Comparison of ENCODE assay signal across 2 cellular contexts in the genomic region with DNA sequence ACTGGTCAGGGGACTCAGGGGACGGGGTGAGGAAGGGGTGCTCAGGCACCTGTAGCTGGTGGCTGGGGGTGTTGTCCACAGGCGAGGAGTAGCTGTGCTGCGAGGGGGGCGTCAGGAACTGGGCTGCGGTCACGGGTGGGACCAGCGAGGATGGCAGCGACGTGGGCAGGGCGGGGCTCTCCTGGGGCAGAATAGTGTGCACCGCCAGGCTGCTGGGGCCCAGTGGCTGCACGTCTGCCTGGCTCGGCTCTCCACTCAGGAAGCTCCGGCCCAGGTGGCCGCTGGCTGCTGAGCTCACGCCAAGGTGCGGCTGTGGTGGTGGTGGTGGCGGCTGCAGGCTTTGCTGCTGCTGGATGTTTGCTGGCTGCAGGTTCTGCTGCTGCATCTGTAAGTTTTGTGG.
TF ChIP-seq lines count a peak whose summit lies in the region.

No MANE protein-coding gene starts in this region.

TF ChIP-seq in endothelial cell of umbilical vein, 7 proteins besides CTCF, POLR2A, EP300 and RAD21:
- TF ChIP-seq EZH2 (IDR thresholded peaks at IDR 0.05; ENCODE audit: borderline replicate concordance, low read depth, low read length, severe bottlenecking) (no peak), POLR2AphosphoS5 (IDR thresholded peaks at IDR 0.05; ENCODE audit: insufficient read depth, low read depth, low read length) (no peak), GATA2 (IDR thresholded peaks at IDR 0.05; ENCODE audit: insufficient read depth, insufficient read length, low read depth, low read length) (no peak), FOS (IDR thresholded peaks at IDR 0.05; ENCODE audit: borderline replicate concordance, insufficient read depth, low read length) (no peak), MYC (IDR thresholded peaks at IDR 0.05; ENCODE audit: low read depth, low read length) (no peak), JUN (IDR thresholded peaks at IDR 0.05; ENCODE audit: borderline replicate concordance, insufficient read depth, insufficient read length, low read depth) (no peak)
- TF ChIP-seq, protein P1, sequence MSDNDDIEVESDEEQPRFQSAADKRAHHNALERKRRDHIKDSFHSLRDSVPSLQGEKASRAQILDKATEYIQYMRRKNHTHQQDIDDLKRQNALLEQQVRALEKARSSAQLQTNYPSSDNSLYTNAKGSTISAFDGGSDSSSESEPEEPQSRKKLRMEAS (IDR thresholded peaks at IDR 0.05; ENCODE audit: insufficient read depth, insufficient read length) = no peak
TF ChIP-seq in endothelial cell of umbilical vein: peak in this region for 0.

TF ChIP-seq in HepG2, 621 proteins besides CTCF, POLR2A, EP300 and RAD21:
- TF ChIP-seq ZMYM4 (CRISPR knock-in tag; IDR thresholded peaks at IDR 0.05) (no peak), ZNF577 (CRISPR knock-in tag; IDR thresholded peaks at IDR 0.05; ENCODE audit: borderline replicate concordance, low read depth) (no peak), ZNF326 (CRISPR knock-in tag; IDR thresholded peaks at IDR 0.05; ENCODE audit: borderline replicate concordance) (no peak), POLR2AphosphoS5 (IDR thresholded peaks at IDR 0.05; ENCODE audit: low read depth, low read length) (no peak), JDP2 (CRISPR knock-in tag; IDR thresholded peaks at IDR 0.05; ENCODE audit: borderline replicate concordance) (no peak), ZNF343 (CRISPR knock-in tag; IDR thresholded peaks at IDR 0.05) (no peak), MYC (CRISPR knock-in tag; IDR thresholded peaks at IDR 0.05; ENCODE audit: borderline replicate concordance) (no peak), SUZ12 (IDR thresholded peaks at IDR 0.05; ENCODE audit: low read depth, low read length) (no peak), ATF7-NPFF (CRISPR knock-in tag; IDR thresholded peaks at IDR 0.05; ENCODE audit: low read depth) (no peak), ZNF430 (CRISPR knock-in tag; IDR thresholded peaks at IDR 0.05) (no peak), ZNF282 (IDR thresholded peaks at IDR 0.05; ENCODE audit: partially characterized antibody) (no peak)
- TF ChIP-seq, protein P2, sequence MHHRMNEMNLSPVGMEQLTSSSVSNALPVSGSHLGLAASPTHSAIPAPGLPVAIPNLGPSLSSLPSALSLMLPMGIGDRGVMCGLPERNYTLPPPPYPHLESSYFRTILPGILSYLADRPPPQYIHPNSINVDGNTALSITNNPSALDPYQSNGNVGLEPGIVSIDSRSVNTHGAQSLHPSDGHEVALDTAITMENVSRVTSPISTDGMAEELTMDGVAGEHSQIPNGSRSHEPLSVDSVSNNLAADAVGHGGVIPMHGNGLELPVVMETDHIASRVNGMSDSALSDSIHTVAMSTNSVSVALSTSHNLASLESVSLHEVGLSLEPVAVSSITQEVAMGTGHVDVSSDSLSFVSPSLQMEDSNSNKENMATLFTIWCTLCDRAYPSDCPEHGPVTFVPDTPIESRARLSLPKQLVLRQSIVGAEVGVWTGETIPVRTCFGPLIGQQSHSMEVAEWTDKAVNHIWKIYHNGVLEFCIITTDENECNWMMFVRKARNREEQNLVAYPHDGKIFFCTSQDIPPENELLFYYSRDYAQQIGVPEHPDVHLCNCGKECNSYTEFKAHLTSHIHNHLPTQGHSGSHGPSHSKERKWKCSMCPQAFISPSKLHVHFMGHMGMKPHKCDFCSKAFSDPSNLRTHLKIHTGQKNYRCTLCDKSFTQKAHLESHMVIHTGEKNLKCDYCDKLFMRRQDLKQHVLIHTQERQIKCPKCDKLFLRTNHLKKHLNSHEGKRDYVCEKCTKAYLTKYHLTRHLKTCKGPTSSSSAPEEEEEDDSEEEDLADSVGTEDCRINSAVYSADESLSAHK (CRISPR knock-in tag; IDR thresholded peaks at IDR 0.05; ENCODE audit: borderline replicate concordance) = no peak
- TF ChIP-seq, protein P3, sequence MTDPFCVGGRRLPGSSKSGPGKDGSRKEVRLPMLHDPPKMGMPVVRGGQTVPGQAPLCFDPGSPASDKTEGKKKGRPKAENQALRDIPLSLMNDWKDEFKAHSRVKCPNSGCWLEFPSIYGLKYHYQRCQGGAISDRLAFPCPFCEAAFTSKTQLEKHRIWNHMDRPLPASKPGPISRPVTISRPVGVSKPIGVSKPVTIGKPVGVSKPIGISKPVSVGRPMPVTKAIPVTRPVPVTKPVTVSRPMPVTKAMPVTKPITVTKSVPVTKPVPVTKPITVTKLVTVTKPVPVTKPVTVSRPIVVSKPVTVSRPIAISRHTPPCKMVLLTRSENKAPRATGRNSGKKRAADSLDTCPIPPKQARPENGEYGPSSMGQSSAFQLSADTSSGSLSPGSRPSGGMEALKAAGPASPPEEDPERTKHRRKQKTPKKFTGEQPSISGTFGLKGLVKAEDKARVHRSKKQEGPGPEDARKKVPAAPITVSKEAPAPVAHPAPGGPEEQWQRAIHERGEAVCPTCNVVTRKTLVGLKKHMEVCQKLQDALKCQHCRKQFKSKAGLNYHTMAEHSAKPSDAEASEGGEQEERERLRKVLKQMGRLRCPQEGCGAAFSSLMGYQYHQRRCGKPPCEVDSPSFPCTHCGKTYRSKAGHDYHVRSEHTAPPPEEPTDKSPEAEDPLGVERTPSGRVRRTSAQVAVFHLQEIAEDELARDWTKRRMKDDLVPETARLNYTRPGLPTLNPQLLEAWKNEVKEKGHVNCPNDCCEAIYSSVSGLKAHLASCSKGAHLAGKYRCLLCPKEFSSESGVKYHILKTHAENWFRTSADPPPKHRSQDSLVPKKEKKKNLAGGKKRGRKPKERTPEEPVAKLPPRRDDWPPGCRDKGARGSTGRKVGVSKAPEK (CRISPR knock-in tag; IDR thresholded peaks at IDR 0.05; ENCODE audit: borderline replicate concordance) = no peak
- TF ChIP-seq, protein P4, sequence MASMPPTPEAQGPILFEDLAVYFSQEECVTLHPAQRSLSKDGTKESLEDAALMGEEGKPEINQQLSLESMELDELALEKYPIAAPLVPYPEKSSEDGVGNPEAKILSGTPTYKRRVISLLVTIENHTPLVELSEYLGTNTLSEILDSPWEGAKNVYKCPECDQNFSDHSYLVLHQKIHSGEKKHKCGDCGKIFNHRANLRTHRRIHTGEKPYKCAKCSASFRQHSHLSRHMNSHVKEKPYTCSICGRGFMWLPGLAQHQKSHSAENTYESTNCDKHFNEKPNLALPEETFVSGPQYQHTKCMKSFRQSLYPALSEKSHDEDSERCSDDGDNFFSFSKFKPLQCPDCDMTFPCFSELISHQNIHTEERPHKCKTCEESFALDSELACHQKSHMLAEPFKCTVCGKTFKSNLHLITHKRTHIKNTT (CRISPR knock-in tag; IDR thresholded peaks at IDR 0.05) = no peak
- TF ChIP-seq, protein P5, sequence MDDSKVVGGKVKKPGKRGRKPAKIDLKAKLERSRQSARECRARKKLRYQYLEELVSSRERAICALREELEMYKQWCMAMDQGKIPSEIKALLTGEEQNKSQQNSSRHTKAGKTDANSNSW (CRISPR knock-in tag; IDR thresholded peaks at IDR 0.05; ENCODE audit: borderline replicate concordance) = no peak
